8 cellular contexts compared by ENCODE assay signal in genomic region chr17:78882546-78883089, GRCh38. TPM values are rescaled to one million over a fixed set of nuclear protein-coding genes. Genes with fewer than 3 reads are reported as not detected.
A peak's percentile ranks its signal among the peaks of the same experiment; 100 is the strongest.
DNase-seq lines count a peak whose midpoint lies in the region; ATAC-seq and TF ChIP-seq lines count a peak whose summit lies in the region.

No MANE protein-coding gene starts in this region.

- BruUV-seq in Calu3 (replicated peaks; lab: Mats Ljungman, UMichigan), result TSS peak; percentile 87

- H3K4me1 Mint-ChIP-seq in Calu3 (ENCODE audit: low read depth, unreplicated experiment), result peaks cover 29% of the 10 kb centered on the region

- H3K27ac Mint-ChIP-seq in Calu3 (ENCODE audit: unreplicated experiment), result peak overlapping the region; percentile 92

- intact Hi-C loops in Calu3 (cut with micrococcal nuclease; ENCODE audit: unreplicated experiment) (loop anchor here (1.0 to 5.0 kb wide), 2 partner anchors 20 to 40 kb away; no protein-coding TSS in a partner anchor), Right ventricle myocardium superior (cut with DNase I) (no loop called here), psoas muscle (cut with DNase I) (no loop called here)

- peak overlapping the region; percentile 41 for H3K4me3 ChIP-seq in psoas muscle

- peak; percentile 6 for ATAC-seq in Right ventricle myocardium superior (ENCODE audit: poor library complexity)
- ATAC-seq in psoas muscle, result peak in 2 of 4 donors; percentile 14 to 20
- ATAC-seq in HG03196 (IDR thresholded peaks at IDR 0.05; ENCODE audit: unreplicated experiment), result no peak
- no peak for ATAC-seq in HG02840 (IDR thresholded peaks at IDR 0.05; ENCODE audit: low FRiP score, unreplicated experiment)

- peak overlapping the region; percentile 58 for H3K4me3 Mint-ChIP-seq in Calu3 (ENCODE audit: low read depth, unreplicated experiment)

- H3K36me3 ChIP-seq in psoas muscle (ENCODE audit: insufficient read depth in 1 of 2, low read depth in 1 of 2), result no peaks in the 10 kb centered on the region

- H3K9me3 ChIP-seq in psoas muscle, result no peaks in the 10 kb centered on the region

- DNase-seq in Calu3 (no peak), UCSD-AML1 (lab: John Stamatoyannopoulos, UW; ENCODE audit: unreplicated experiment) (peak; percentile 56), Right ventricle myocardium superior (peak; percentile 66), psoas muscle (peak in 1 of 2 donors; percentile 70)
- no peak for DNase-seq in activated naive CD4-positive, alpha-beta T cell treated with anti-CD3 and anti-CD28 coated beads, Interleukin-2, amount 50 U/mL, for 16 hours
- DNase-seq in activated CD4-positive, alpha-beta T cell treated with anti-CD3 and anti-CD28 coated beads, Interleukin-2, amount 50 U/mL, for 48 hours, result no peak

- H3K36me3 Mint-ChIP-seq in Calu3 (ENCODE audit: insufficient read depth, unreplicated experiment), result peaks cover 56% of the 10 kb centered on the region

- TF ChIP-seq CTCF in Calu3 (IDR thresholded peaks at IDR 0.05; ENCODE audit: unreplicated experiment) (no peak), psoas muscle (IDR thresholded peaks at IDR 0.05) (no peak)

- CTCF ChIA-PET in Calu3 (lab: Charles Lee), result interaction anchor here (1.3 kb wide), 1 partner anchor 41 kb away, joined by 3 read pairs; no protein-coding TSS in a partner anchor

- no peaks in the 10 kb centered on the region for H3K27me3 Mint-ChIP-seq in Calu3 (ENCODE audit: unreplicated experiment)

- peaks cover 27% of the 10 kb centered on the region for H3K4me1 ChIP-seq in psoas muscle

- peaks cover 0 to 10% (median 0%) of the 10 kb centered on the region in 3 donors for H3K27me3 ChIP-seq in psoas muscle (ENCODE audit: insufficient read depth in 3 of 3, low read length in 2 of 3)

- no peaks in the 10 kb centered on the region for H3K9me3 Mint-ChIP-seq in Calu3 (ENCODE audit: low read depth, unreplicated experiment)

- 36 to 49% (median 41%) methylated on average over 14 of the region's 14 CpGs for WGBS in psoas muscle, 3 donors

- H3K27ac ChIP-seq in psoas muscle, result peak overlapping the region; percentile 78

RNA-seq across cellular contexts. Expression of gene CEP295NL, which starts 20.4 kb away (rescaled TPM):
- total RNA-seq in Calu3 (2022) (4.6 and 6.0 TPM in 2 replicates), Right ventricle myocardium superior (0.70 TPM), psoas muscle (under 1 TPM; 0.19 to 0.52 (median 0.43) TPM)
- polyA plus RNA-seq in psoas muscle, result under 1 TPM in 1 of 3 donors, not detected in 2; 0.04 TPM

RNA-seq across cellular contexts. Expression of gene USP36, which starts 42.0 kb away (rescaled TPM):
- total RNA-seq in Calu3 (2022), result 79.5 and 84.3 TPM in 2 replicates
- 17.8 TPM for total RNA-seq in Right ventricle myocardium superior
- 10 to 100 TPM; 24.2 to 40.5 (median 28.8) TPM for total RNA-seq in psoas muscle
- polyA plus RNA-seq in psoas muscle, result 10 to 100 TPM; 14.0 to 23.7 (median 20.6) TPM

RNA-seq across cellular contexts. Expression of gene TIMP2, which starts 42.6 kb away (rescaled TPM):
- 246 and 262 TPM in 2 replicates for total RNA-seq in Calu3 (2022)
- 114 TPM for total RNA-seq in Right ventricle myocardium superior
- 10 to 100 TPM; 18.5 to 53.6 (median 25.2) TPM for total RNA-seq in psoas muscle
- 10 to 100 TPM; 10.3 to 12.7 (median 10.6) TPM for polyA plus RNA-seq in psoas muscle

Comparison
In these comparisons a context has a peak if more than half of its experiments do, and no peak if none do; other contexts are left out.
1. DNase-seq: peak in UCSD-AML1 (single experiment) and Right ventricle myocardium superior (single experiment); none in Calu3 (single experiment), activated naive CD4-positive, alpha-beta T cell treated with anti-CD3 and anti-CD28 coated beads, Interleukin-2, amount 50 U/mL, for 16 hours (single experiment) and activated CD4-positive, alpha-beta T cell treated with anti-CD3 and anti-CD28 coated beads, Interleukin-2, amount 50 U/mL, for 48 hours (0 of 2).